14 cellular contexts compared by ENCODE assay signal in genomic region chr17:14442798-14443553, GRCh38.
"Had no signal": no experiment of that assay in that cellular context is flagged by ENCODE, and none has a peak within 500 bp of the region (broad histone marks: within the 10 kb centered on the region; RNA-seq: fewer than 3 reads in every experiment).

No MANE protein-coding gene starts in this region.

- H3K9me3 Mint-ChIP-seq: T-cell had no signal

- H2AFZ ChIP-seq: parathyroid adenoma had no signal

- H3K4me3 ChIP-seq: dorsolateral prefrontal cortex had no signal

- H3K79me2 ChIP-seq: parathyroid adenoma had no signal

- H3K36me3 Mint-ChIP-seq: brain, T-cell had no signal

- H3K9ac ChIP-seq: parathyroid adenoma had no signal

- H3K27ac Mint-ChIP-seq: activated CD4-positive, alpha-beta T cell treated with anti-CD3 and anti-CD28 coated beads, Interleukin-2, amount 10 ng/mL, durations not matched to agents 24 days and 14 days; activated naive CD4-positive, alpha-beta T cell treated with anti-CD3 and anti-CD28 coated beads, Interleukin-2, amount 50 U/mL, for 72 hours; brain; T-cell; WTC11 had no signal

- H3K27ac ChIP-seq: dorsolateral prefrontal cortex, parathyroid adenoma had no signal

- H3K4me1 ChIP-seq: parathyroid adenoma had no signal

- ATAC-seq: left colon, T-cell, WTC11 had no signal

- DNase-seq: activated CD4-positive, alpha-beta T cell treated with anti-CD3 and anti-CD28 coated beads, Interleukin-2, amount 10 ng/mL, durations not matched to agents 24 days and 14 days; activated CD8-positive, alpha-beta memory T cell treated with anti-CD3 and anti-CD28 coated beads for 24 hours; amniotic stem cell; cerebellar nuclear complex; dorsolateral prefrontal cortex; foreskin fibroblast; left colon; nephron progenitor cell; retina; T-cell had no signal

- H3K27me3 Mint-ChIP-seq: brain, T-cell had no signal

- H3K4me3 Mint-ChIP-seq: activated CD4-positive, alpha-beta T cell treated with anti-CD3 and anti-CD28 coated beads, Interleukin-2, amount 10 ng/mL, durations not matched to agents 24 days and 14 days; brain; nephron progenitor cell; T-cell; WTC11 had no signal
